In the genomic region with DNA sequence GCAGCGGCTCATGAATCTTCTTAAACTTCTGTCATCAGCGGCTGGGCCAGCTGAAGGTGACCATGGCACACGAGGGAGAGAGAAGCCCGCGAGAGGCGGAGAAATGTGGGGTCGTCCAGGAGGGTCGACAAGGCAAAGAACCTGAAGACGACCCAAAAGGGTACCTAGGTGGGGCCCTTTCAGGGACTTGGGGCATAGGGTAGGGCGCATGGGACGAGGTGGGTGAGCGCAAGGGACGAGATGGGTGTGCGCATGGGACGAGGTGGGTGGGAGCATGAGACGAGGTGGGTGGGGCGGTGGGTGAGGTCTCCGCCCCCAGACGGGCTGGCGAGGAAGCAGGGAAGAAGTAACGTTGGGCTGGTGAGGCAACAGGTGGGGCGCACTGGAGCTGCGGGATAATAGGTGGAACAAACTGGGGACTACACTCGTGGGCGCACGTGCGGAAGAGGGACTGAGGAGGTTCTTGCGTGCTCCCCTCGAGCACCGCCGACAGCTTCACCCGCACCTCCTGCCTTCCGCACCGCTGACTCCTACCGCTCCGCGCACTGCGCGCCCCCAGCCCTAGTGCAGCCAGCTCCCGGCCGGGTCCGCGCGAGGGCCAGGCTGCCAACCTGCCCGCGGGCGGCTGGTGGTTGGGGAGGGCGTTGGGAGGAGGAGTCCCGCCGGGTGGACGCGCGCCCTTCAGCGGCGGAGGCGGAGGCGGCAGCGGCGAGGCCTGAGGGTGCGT, we compare ENCODE assay signal across 8 cellular contexts. TPM values are rescaled to one million over a fixed set of nuclear protein-coding genes. Genes with fewer than 3 reads are reported as not detected.
DNase-seq lines count a peak whose midpoint lies in the region; ATAC-seq and TF ChIP-seq lines count a peak whose summit lies in the region.

No MANE protein-coding gene starts in this region.

- H3K4me1 Mint-ChIP-seq in progenitor cell of endocrine pancreas (ENCODE audit: low read depth): peaks cover 9% of the 10 kb centered on the region

- in situ Hi-C loops in Panc1 (cut with HindIII; ENCODE audit: low pct_unique_long_range_greater_than_20kb, low sequenced_read_pairs): no loop called here

- peak overlapping the region; percentile 73 for H3K27ac ChIP-seq in Panc1 (ENCODE audit: low read length)

- intact Hi-C loops in Panc1 (cut with micrococcal nuclease; ENCODE audit: unreplicated experiment) (loop anchor here (5.0 kb wide), 1 partner anchor 144 kb away; the partner anchor contains the start of gene LDAF1), cardiac septum (cut with DNase I) (loop anchor here (2.0 kb wide), 2 partner anchors 17 to 143 kb away; partner anchors contain the start of gene LDAF1)

- no peaks in the 10 kb centered on the region for H3K9me3 ChIP-seq in Panc1 (ENCODE audit: control insufficient read depth, insufficient read depth, low read depth, low read length)

- TF ChIP-seq RAD21 in Ishikawa (IDR thresholded peaks at IDR 0.05; ENCODE audit: low read depth): 0 out of 2 replicates have a peak, but pooled peaks have one; percentile 6

- DNase-seq in ELF-1 (ENCODE audit: low read depth, low spot score): peak; percentile 81
- DNase-seq in Panc1 (ENCODE audit: low read depth, low spot score): peak; percentile 80
- peak; percentile 56 to 57 for DNase-seq in activated naive CD4-positive, alpha-beta T cell treated with anti-CD3 and anti-CD28 coated beads, Interleukin-2, amount 50 U/mL, for 72 hours (ENCODE audit: low spot score in 2 of 2)
- peak; percentile 84 for DNase-seq in cardiac septum (ENCODE audit: low spot score)
- peak; percentile 59 for DNase-seq in progenitor cell of endocrine pancreas (ENCODE audit: low spot score, unreplicated experiment)

- peaks cover 33% of the 10 kb centered on the region for H3K27me3 Mint-ChIP-seq in progenitor cell of endocrine pancreas

- H3K27ac Mint-ChIP-seq in activated naive CD4-positive, alpha-beta T cell treated with anti-CD3 and anti-CD28 coated beads, Interleukin-2, amount 50 U/mL, for 72 hours: peak overlapping the region in 1 of 2 donors; percentile 81
- peak overlapping the region; percentile 91 for H3K27ac Mint-ChIP-seq in progenitor cell of endocrine pancreas

- CTCF ChIA-PET in Panc1 (lab: Charles Lee): interaction anchor here (0.6 to 1.7 kb wide), 11 partner anchors 24 to 253 kb away, joined by 3 to 23 read pairs (median 6); partner anchors contain the start of gene LDAF1

- BruUV-seq in Panc1 (replicated peaks; lab: Mats Ljungman, UMichigan): no TSS peak

- no peak for TF ChIP-seq EP300 in Ishikawa (IDR thresholded peaks at IDR 0.05; ENCODE audit: borderline replicate concordance)

- TF ChIP-seq CTCF in Panc1 (IDR thresholded peaks at IDR 0.05) (peak; percentile 50), progenitor cell of endocrine pancreas (IDR thresholded peaks at IDR 0.05; ENCODE audit: unreplicated experiment) (peak; percentile 34)

- no peaks in the 10 kb centered on the region for H3K27me3 ChIP-seq in Panc1 (ENCODE audit: control insufficient read depth, insufficient read depth, low read length)

- ATAC-seq in GM21717 (IDR thresholded peaks at IDR 0.05; ENCODE audit: unreplicated experiment) (peak; percentile 51), Panc1 (peak; percentile 91), HG03565 (IDR thresholded peaks at IDR 0.05; ENCODE audit: unreplicated experiment) (no peak)
- ATAC-seq in activated naive CD4-positive, alpha-beta T cell treated with anti-CD3 and anti-CD28 coated beads, Interleukin-2, amount 50 U/mL, for 72 hours: peak; percentile 49 to 78

- peak overlapping the region; percentile 66 to 87 for H3K4me3 ChIP-seq in Panc1 (ENCODE audit: low read depth in 2 of 2, low read length in 2 of 2)

- no peaks in the 10 kb centered on the region for H3K36me3 ChIP-seq in Panc1 (ENCODE audit: control insufficient read depth, insufficient read depth, low read length)

- H3K4me1 ChIP-seq in Panc1 (ENCODE audit: control insufficient read depth, insufficient read depth, low read length): peaks cover 8% of the 10 kb centered on the region; the same call in 1 of the 2 replicates

- H3K4me3 Mint-ChIP-seq in progenitor cell of endocrine pancreas (ENCODE audit: low read depth): peak overlapping the region; percentile 92

- POLR2A ChIA-PET in Panc1 (lab: Charles Lee): interaction anchor here (0.5 to 0.6 kb wide), 2 partner anchors 142 to 1349 kb away, joined by 3 to 6 read pairs; no protein-coding TSS in a partner anchor

- peaks cover 0 to 4% of the 10 kb centered on the region in 2 donors for H3K36me3 Mint-ChIP-seq in activated naive CD4-positive, alpha-beta T cell treated with anti-CD3 and anti-CD28 coated beads, Interleukin-2, amount 50 U/mL, for 72 hours
- H3K36me3 Mint-ChIP-seq in progenitor cell of endocrine pancreas (ENCODE audit: insufficient read depth): no peaks in the 10 kb centered on the region

- no peaks in the 10 kb centered on the region for H3K9me3 Mint-ChIP-seq in activated naive CD4-positive, alpha-beta T cell treated with anti-CD3 and anti-CD28 coated beads, Interleukin-2, amount 50 U/mL, for 72 hours
- H3K9me3 Mint-ChIP-seq in progenitor cell of endocrine pancreas (ENCODE audit: low read depth): no peaks in the 10 kb centered on the region

TF ChIP-seq in Ishikawa, 13 proteins besides CTCF, POLR2A, EP300 and RAD21:
- no peak for TF ChIP-seq YY1 (IDR thresholded peaks at IDR 0.05; ENCODE audit: low read depth)
- TF ChIP-seq TAF1 (IDR thresholded peaks at IDR 0.05; ENCODE audit: low read depth): 0 out of 2 replicates have a peak, but pooled peaks have one; percentile 26
- TF ChIP-seq, protein P1, sequence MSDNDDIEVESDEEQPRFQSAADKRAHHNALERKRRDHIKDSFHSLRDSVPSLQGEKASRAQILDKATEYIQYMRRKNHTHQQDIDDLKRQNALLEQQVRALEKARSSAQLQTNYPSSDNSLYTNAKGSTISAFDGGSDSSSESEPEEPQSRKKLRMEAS (IDR thresholded peaks at IDR 0.05): peak; percentile 40; the same call in 1 of the 2 replicates
TF ChIP-seq in Ishikawa: peak in this region for 2.

RNA-seq across cellular contexts. Expression of gene CRYM, which starts 23.2 kb away (rescaled TPM):
- total RNA-seq in Panc1 (2021; ENCODE audit: unreplicated experiment) (0.41 TPM), cardiac septum (105 TPM), progenitor cell of endocrine pancreas (9.3 and 10.5 TPM in 2 replicates)
- 0.47 TPM for polyA plus RNA-seq in Panc1 (2012; ENCODE audit: insufficient read length)
- not detected for total RNA-seq in activated naive CD4-positive, alpha-beta T cell treated with anti-CD3 and anti-CD28 coated beads, Interleukin-2, amount 50 U/mL, for 72 hours
